In genomic region chr4:110769578-110769977, GRCh38 we compare ENCODE assay signal across 22 cellular contexts.
DNase-seq lines count a peak whose midpoint lies in the region; ATAC-seq and TF ChIP-seq lines count a peak whose summit lies in the region.
"Had no signal": no experiment of that assay in that cellular context is flagged by ENCODE, and none has a peak within 500 bp of the region (broad histone marks: within the 10 kb centered on the region; RNA-seq: fewer than 3 reads in every experiment).

No MANE protein-coding gene starts in this region.

- no peaks in the 10 kb centered on the region for H3K9me2 ChIP-seq in Loucy (replicated peaks; ENCODE audit: low read depth, low read length)

- no peaks in the 10 kb centered on the region for H3K9me3 ChIP-seq in Loucy (ENCODE audit: insufficient read depth, low read depth, low read length)
- H3K9me3 ChIP-seq: A549 had no signal

- H3K36me3 ChIP-seq in Loucy (ENCODE audit: insufficient read depth, low read length): no peaks in the 10 kb centered on the region

- ATAC-seq in GM18861 (IDR thresholded peaks at IDR 0.05; ENCODE audit: unreplicated experiment): peak; percentile 35
- ATAC-seq: A549; CD8-positive, alpha-beta T cell; GM12878; GM23338; HCT116 had no signal

- H3K4me3 ChIP-seq in Loucy (ENCODE audit: low read length, poor library complexity, severe bottlenecking) (no peak overlapping the region), fibroblast of mammary gland (ENCODE audit: control insufficient read depth, low read depth, low read length) (no peak overlapping the region)
- H3K4me3 ChIP-seq: A549, GM12878, GM23338 had no signal

- H3K79me2 ChIP-seq in Loucy (ENCODE audit: insufficient read depth, low read length): no peaks in the 10 kb centered on the region

- H3K9ac ChIP-seq in Loucy (ENCODE audit: low read depth, low read length, poor library complexity, severe bottlenecking): no peak overlapping the region

- intact Hi-C loops in cardiac septum (cut with DNase I): no loop called here

- peak; percentile 51 for DNase-seq in fibroblast of mammary gland (ENCODE audit: low read depth)
- DNase-seq in kidney tubule cell (ENCODE audit: low spot score): peak; percentile 52
- DNase-seq in stimulated activated CD4-positive, alpha-beta T cell treated with anti-CD3 and anti-CD28 coated beads, Interleukin-4, amount 100 ng/mL, for 1 hour: no peak
- no peak for DNase-seq in GM20000 (ENCODE audit: low spot score)
- DNase-seq in cardiac septum (ENCODE audit: low spot score): no peak
- DNase-seq in CD1c-positive myeloid dendritic cell (ENCODE audit: extremely low spot score): no peak
- DNase-seq: 8988T; ACHN; C1 segment of cervical spinal cord; CD4-positive, CD25-positive, alpha-beta regulatory T cell; CD8-positive, alpha-beta T cell; DMS 273 treated with DMSO at 0.1 percent for 48 hours; DMS79; EL; GDM1; H9 had no signal

- peaks cover 24% of the 10 kb centered on the region for H3K4me1 ChIP-seq in Loucy (ENCODE audit: insufficient read depth, low read length, poor library complexity, severe bottlenecking)
- H3K4me1 ChIP-seq: A549 had no signal

- peak overlapping the region; percentile 33 for H3K4me2 ChIP-seq in Loucy (ENCODE audit: low read depth, low read length, poor library complexity, severe bottlenecking)
- H3K4me2 ChIP-seq: A549, GM23338 had no signal

- H2AFZ ChIP-seq in Loucy (ENCODE audit: low read length): no peak overlapping the region
- H2AFZ ChIP-seq: GM23338 had no signal

- peaks cover 68% of the 10 kb centered on the region for H3K27me3 ChIP-seq in Loucy (ENCODE audit: insufficient read depth, low read length, poor library complexity, severe bottlenecking)

- H3F3A ChIP-seq in Loucy (ENCODE audit: low read depth): peaks cover 7% of the 10 kb centered on the region

- no peak for TF ChIP-seq CTCF in Loucy (conservative IDR thresholded peaks at IDR 0.05; ENCODE audit: low read length)
- TF ChIP-seq CTCF in fibroblast of mammary gland (conservative IDR thresholded peaks at IDR 0.05; ENCODE audit: control insufficient read depth, insufficient read depth, low read depth, low read length): no peak
- TF ChIP-seq CTCF in GM20000 (IDR thresholded peaks at IDR 0.05; ENCODE audit: extremely low read depth, missing control alignments): no peak

- no peaks in the 10 kb centered on the region for H4K20me1 ChIP-seq in Loucy (ENCODE audit: insufficient read depth, low read length, poor library complexity, severe bottlenecking)

Comparison
In these comparisons a context has a peak if more than half of its experiments do, and no peak if none do; other contexts are left out.
1. DNase-seq: peak in fibroblast of mammary gland (single experiment) and kidney tubule cell (single experiment); none in stimulated activated CD4-positive, alpha-beta T cell treated with anti-CD3 and anti-CD28 coated beads, Interleukin-4, amount 100 ng/mL, for 1 hour (single experiment), GM20000 (single experiment), cardiac septum (single experiment) and CD1c-positive myeloid dendritic cell (single experiment).